In the genomic region with DNA sequence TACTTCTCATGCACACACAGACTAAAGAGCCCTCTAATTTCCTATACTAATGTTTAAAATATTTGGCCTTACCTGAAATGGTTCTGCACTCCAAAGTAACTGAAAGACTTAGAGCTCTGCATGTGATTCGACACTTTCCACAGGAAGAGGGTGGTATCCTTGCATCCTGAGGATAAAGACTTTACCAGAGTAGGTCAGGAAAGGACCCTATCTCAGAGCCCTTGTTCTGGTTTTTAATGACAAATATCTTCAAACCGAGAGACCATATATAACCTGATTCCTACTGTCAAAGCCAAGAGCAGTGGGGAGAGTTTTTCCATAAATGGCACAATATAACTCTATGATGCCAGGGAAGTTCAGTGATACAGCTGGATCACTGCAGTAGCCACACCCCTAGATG, we compare ENCODE assay signal across 13 cellular contexts. TPM values are rescaled to one million over a fixed set of nuclear protein-coding genes. Genes with fewer than 3 reads are reported as not detected.
A peak's percentile ranks its signal among the peaks of the same experiment; 100 is the strongest.
DNase-seq lines count a peak whose midpoint lies in the region; ATAC-seq, FAIRE-seq and TF ChIP-seq lines count a peak whose summit lies in the region.
"Had no signal": no experiment of that assay in that cellular context is flagged by ENCODE, and none has a peak within 500 bp of the region (broad histone marks: within the 10 kb centered on the region; RNA-seq: fewer than 3 reads in every experiment).

A gene with protein sequence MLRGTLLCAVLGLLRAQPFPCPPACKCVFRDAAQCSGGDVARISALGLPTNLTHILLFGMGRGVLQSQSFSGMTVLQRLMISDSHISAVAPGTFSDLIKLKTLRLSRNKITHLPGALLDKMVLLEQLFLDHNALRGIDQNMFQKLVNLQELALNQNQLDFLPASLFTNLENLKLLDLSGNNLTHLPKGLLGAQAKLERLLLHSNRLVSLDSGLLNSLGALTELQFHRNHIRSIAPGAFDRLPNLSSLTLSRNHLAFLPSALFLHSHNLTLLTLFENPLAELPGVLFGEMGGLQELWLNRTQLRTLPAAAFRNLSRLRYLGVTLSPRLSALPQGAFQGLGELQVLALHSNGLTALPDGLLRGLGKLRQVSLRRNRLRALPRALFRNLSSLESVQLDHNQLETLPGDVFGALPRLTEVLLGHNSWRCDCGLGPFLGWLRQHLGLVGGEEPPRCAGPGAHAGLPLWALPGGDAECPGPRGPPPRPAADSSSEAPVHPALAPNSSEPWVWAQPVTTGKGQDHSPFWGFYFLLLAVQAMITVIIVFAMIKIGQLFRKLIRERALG (minus strand): TSS at position 101 of the 400 bp plus-strand sequence. CDS start 984 bp downstream, outside the sequence.

- H3K27me3 ChIP-seq in DND-41 (ENCODE audit: insufficient read depth, low read length, poor library complexity) (peaks cover 5% of the 10 kb centered on the region), Panc1 (ENCODE audit: control insufficient read depth, insufficient read depth, low read length) (no peaks in the 10 kb centered on the region), H1 (replicated peaks in 1 of 4; ENCODE audit: control insufficient read depth in 3 of 4, extremely low read depth in 1 of 4, insufficient read depth in 3 of 4, low read length in 3 of 4) (peaks cover 16 to 35% (median 25%) of the 10 kb centered on the region in 4 experiments), HAP-1 (ENCODE audit: low read depth) (no peaks in the 10 kb centered on the region)
- H3K27me3 ChIP-seq: right lobe of liver, SJSA1 had no signal

- whole genome bisulfite sequencing in H1 (ENCODE audit: extremely low coverage in 1 of 2, insufficient coverage in 1 of 2, insufficient read length in 1 of 2, insufficient replicate concordance in 2 of 2, low coverage in 1 of 2, low lambda C conversion rate in 2 of 2, missing lambda C conversion rate in 1 of 2), 2 experiments: 80% methylated on average over 2 of the region's 2 CpGs; no CpG with 5 or more reads in 1 of the 2 experiments

- TF ChIP-seq RAD21 in H1 (IDR thresholded peaks at IDR 0.05 in 1 of 2, conservative IDR thresholded peaks at IDR 0.05 in 1 of 2; ENCODE audit: low read depth in 2 of 2, low read length in 2 of 2): no peak

- TF ChIP-seq CTCF in DND-41 (IDR thresholded peaks at IDR 0.05; ENCODE audit: borderline replicate concordance, extremely low read depth, low read length, poor library complexity, severe bottlenecking) (no peak), Panc1 (IDR thresholded peaks at IDR 0.05) (no peak), H1 (IDR thresholded peaks at IDR 0.05; ENCODE audit: control extremely low read depth in 1 of 3, insufficient read depth in 1 of 3, low read depth in 1 of 3, low read length in 3 of 3) (no peak), retinal pigment epithelial cell (conservative IDR thresholded peaks at IDR 0.05; ENCODE audit: low read depth, low read length) (no peak)

- H2BK5ac ChIP-seq in H1 (ENCODE audit: low read depth, low read length): no peak within 1 kb of the TSS

- H2BK12ac ChIP-seq in H1 (ENCODE audit: low read depth, low read length): peak within 1 kb of the TSS; percentile 80; the same call in 1 of the 2 replicates

- no peaks in the 10 kb centered on the region for H4K20me1 ChIP-seq in DND-41 (ENCODE audit: insufficient read depth, low read length)
- no peaks in the 10 kb centered on the region for H4K20me1 ChIP-seq in H1 (replicated peaks in 1 of 2; ENCODE audit: control insufficient read depth in 1 of 2, insufficient read depth in 2 of 2, low read length in 2 of 2)

- no peak for TF ChIP-seq EP300 in H1 (IDR thresholded peaks at IDR 0.05; ENCODE audit: borderline replicate concordance in 1 of 2, low read depth in 2 of 2, low read length in 2 of 2)

- no TSS peak for BruUV-seq in Panc1 (replicated peaks; lab: Mats Ljungman, UMichigan)

- no peak for TF ChIP-seq POLR2A in H1 (IDR thresholded peaks at IDR 0.05; ENCODE audit: control extremely low read depth in 1 of 2, low read depth in 2 of 2, low read length in 2 of 2)

- no peak for ATAC-seq in DND-41 (ENCODE audit: insufficient read depth, low read depth)
- 0 out of 2 replicates have a peak, but pooled peaks have one; percentile 11 for ATAC-seq in Panc1
- no peak for ATAC-seq in HG03045 (IDR thresholded peaks at IDR 0.05; ENCODE audit: unreplicated experiment)
- ATAC-seq in HG02885 (IDR thresholded peaks at IDR 0.05; ENCODE audit: poor library complexity, unreplicated experiment): no peak
- ATAC-seq: left cardiac atrium, right lobe of liver had no signal

- CTCF ChIA-PET in Panc1 (lab: Charles Lee) (interaction anchor here (0.9 kb wide), 1 partner anchor 60 kb away, joined by 4 read pairs; no protein-coding TSS in a partner anchor), H1 (lab: Charles Lee; ENCODE audit: partially characterized antibody) (interaction anchor here (1.2 to 6.7 kb wide), 6 partner anchors 9 to 176 kb away, joined by 3 to 122 read pairs (median 8); a partner anchor contains a TSS)

- FAIRE-seq in H1 (lab: Jason Lieb, UNC): no peak
- FAIRE-seq: HTR-8/SVneo had no signal

- H4K8ac ChIP-seq in H1 (ENCODE audit: extremely low read depth, insufficient read depth, low read length): no peak within 1 kb of the TSS

- H2AFZ ChIP-seq in DND-41 (ENCODE audit: low read depth, low read length) (0 out of 2 replicates have a peak within 1 kb of the TSS, but pooled peaks have one; percentile 51), H1 (ENCODE audit: low read length) (no peak within 1 kb of the TSS)

- DNase-seq in DND-41 (no peak), Panc1 (ENCODE audit: low read depth, low spot score) (no peak), H1 (ENCODE audit: low read depth in 1 of 2, low spot score in 2 of 2) (no peak), retinal pigment epithelial cell (ENCODE audit: low read depth) (no peak), HAP-1 (ENCODE audit: low spot score in 2 of 2) (no peak), NCI-H510A (lab: John Stamatoyannopoulos, UW) (no peak)
- DNase-seq: left cardiac atrium, NCI-H2171 treated with DMSO at 0.1 percent for 48 hours, right lobe of liver had no signal

- H3K23me2 ChIP-seq in H1 (ENCODE audit: low read depth, low read length): peaks cover 3% of the 10 kb centered on the region

- no peak within 1 kb of the TSS for H3K14ac ChIP-seq in H1 (ENCODE audit: insufficient read length)

- no peak within 1 kb of the TSS for H3K56ac ChIP-seq in H1 (replicated peaks; ENCODE audit: insufficient read length, low read depth, low read length)

- H3K79me2 ChIP-seq in DND-41 (ENCODE audit: insufficient read depth, low read length): no peaks in the 10 kb centered on the region
- no peaks in the 10 kb centered on the region for H3K79me2 ChIP-seq in H1 (ENCODE audit: control insufficient read depth in 1 of 2, insufficient read depth in 2 of 2, low read length in 2 of 2)

- H3K4me2 ChIP-seq in DND-41 (ENCODE audit: insufficient read depth, low read length): peak within 1 kb of the TSS; percentile 67
- peak within 1 kb of the TSS; percentile 64 to 80; a peak in 3 of 4 replicates for H3K4me2 ChIP-seq in H1 (ENCODE audit: insufficient read depth in 1 of 2, low read depth in 2 of 2, low read length in 2 of 2)

- in situ Hi-C loops in Panc1 (cut with HindIII; ENCODE audit: low pct_unique_long_range_greater_than_20kb, low sequenced_read_pairs): no loop called here
- in situ Hi-C loops in HAP-1 (cut with MboI; ENCODE audit: low sequenced_read_pairs): no loop called here

- H4K91ac ChIP-seq in H1 (replicated peaks; ENCODE audit: insufficient read length, low read length): no peak within 1 kb of the TSS

- POLR2A ChIA-PET in Panc1 (lab: Charles Lee) (interaction anchor here (0.6 kb wide), 1 partner anchor 39 kb away, joined by 6 read pairs; no protein-coding TSS in a partner anchor), H1 (lab: Charles Lee; ENCODE audit: partially characterized antibody) (interaction anchor here (2.0 kb wide), 1 partner anchor 8 kb away, joined by 5 read pairs; no protein-coding TSS in a partner anchor)

- H2BK15ac ChIP-seq in H1 (ENCODE audit: low read length): no peak within 1 kb of the TSS

- no peak within 1 kb of the TSS for H2AK5ac ChIP-seq in H1 (ENCODE audit: low read depth, low read length)

- H3K9me3 ChIP-seq in DND-41 (ENCODE audit: insufficient read depth, low read length, severe bottlenecking) (peaks cover 3% of the 10 kb centered on the region), Panc1 (ENCODE audit: control insufficient read depth, insufficient read depth, low read depth, low read length) (no peaks in the 10 kb centered on the region), H1 (ENCODE audit: insufficient read depth in 2 of 2, low read depth in 1 of 2, low read length in 1 of 2) (peaks cover 0 to 4% of the 10 kb centered on the region in 2 experiments; a peak in 1 of 4 replicates), HAP-1 (no peaks in the 10 kb centered on the region)
- H3K9me3 ChIP-seq: right lobe of liver, SJSA1 had no signal

- no peaks in the 10 kb centered on the region for H3K79me1 ChIP-seq in H1 (ENCODE audit: low read depth, low read length)

- no peak within 1 kb of the TSS for H3K18ac ChIP-seq in H1 (ENCODE audit: extremely low read depth, low read length)

- H3K4ac ChIP-seq in H1 (replicated peaks; ENCODE audit: insufficient read length, low read depth, low read length): no peak within 1 kb of the TSS

- H3K9ac ChIP-seq in DND-41 (ENCODE audit: low read depth, low read length): peak within 1 kb of the TSS; percentile 30; the same call in 1 of the 2 replicates
- H3K9ac ChIP-seq in H1 (replicated peaks in 1 of 4; ENCODE audit: extremely low read depth in 1 of 4, low read depth in 3 of 4, low read length in 3 of 4): no peak within 1 kb of the TSS

- H3K4me1 ChIP-seq in DND-41 (ENCODE audit: insufficient read depth, low read length) (peaks cover 58% of the 10 kb centered on the region), Panc1 (ENCODE audit: control insufficient read depth, insufficient read depth, low read length) (no peaks in the 10 kb centered on the region), H1 (replicated peaks in 1 of 4; ENCODE audit: control insufficient read depth in 3 of 4, insufficient read depth in 4 of 4, low read length in 3 of 4) (peaks cover 0 to 11% (median 5%) of the 10 kb centered on the region in 4 experiments; a peak in 5 of 7 replicates), HAP-1 (peaks cover 8% of the 10 kb centered on the region)

- H3K27ac ChIP-seq in DND-41 (ENCODE audit: low read length) (peak within 1 kb of the TSS; percentile 78; the same call in 1 of the 2 replicates), Panc1 (ENCODE audit: low read length) (no peak within 1 kb of the TSS), H1 (ENCODE audit: low read depth, low read length) (no peak within 1 kb of the TSS)
- H3K27ac ChIP-seq: SJSA1 had no signal

- H2BK120ac ChIP-seq in H1 (replicated peaks; ENCODE audit: low read depth, low read length): no peak within 1 kb of the TSS

- H3K36me3 ChIP-seq in DND-41 (ENCODE audit: insufficient read depth, low read length): peaks cover 7% of the 10 kb centered on the region; the same call in 1 of the 2 replicates
- H3K36me3 ChIP-seq in Panc1 (ENCODE audit: control insufficient read depth, insufficient read depth, low read length): peaks cover 6% of the 10 kb centered on the region
- no peaks in the 10 kb centered on the region for H3K36me3 ChIP-seq in H1 (ENCODE audit: control insufficient read depth in 2 of 4, insufficient read depth in 4 of 4, low read length in 3 of 4)
- 0 out of 2 replicates have a peak, but pooled peaks cover 3% of the 10 kb centered on the region for H3K36me3 ChIP-seq in HAP-1 (replicated peaks)
- H3K36me3 ChIP-seq: right lobe of liver had no signal

- peak within 1 kb of the TSS in 1 of 2 experiments; percentile 50; a peak in 2 of 4 replicates for H3K4me3 ChIP-seq in DND-41 (ENCODE audit: low read depth in 1 of 2, low read length in 2 of 2)
- H3K4me3 ChIP-seq in Panc1 (ENCODE audit: low read depth in 2 of 2, low read length in 2 of 2): no peak within 1 kb of the TSS
- peak within 1 kb of the TSS; percentile 1 to 57 (median 48); a peak in 5 of 8 replicates for H3K4me3 ChIP-seq in H1 (ENCODE audit: extremely low read depth in 1 of 4, insufficient read depth in 2 of 4, low read depth in 3 of 4, low read length in 4 of 4)
- peak within 1 kb of the TSS; percentile 7 for H3K4me3 ChIP-seq in retinal pigment epithelial cell (ENCODE audit: low read length)
- H3K4me3 ChIP-seq in HAP-1: no peak within 1 kb of the TSS
- H3K4me3 ChIP-seq: SJSA1 had no signal

- H4K5ac ChIP-seq in H1 (ENCODE audit: insufficient read length, low read depth, low read length): no peak within 1 kb of the TSS

- H3K23ac ChIP-seq in H1 (ENCODE audit: insufficient read length): no peak within 1 kb of the TSS

- 0 out of 2 replicates have a peak within 1 kb of the TSS, but pooled peaks have one; percentile 18 for H2BK20ac ChIP-seq in H1 (ENCODE audit: low read length)

- intact Hi-C loops in Panc1 (cut with micrococcal nuclease; ENCODE audit: unreplicated experiment): no loop called here

RNA-seq across cellular contexts. Expression of the gene that starts here (rescaled TPM):
- 0.05 TPM for total RNA-seq in Panc1 (2021; ENCODE audit: unreplicated experiment)
- polyA plus RNA-seq in Panc1 (2012; ENCODE audit: insufficient read length): not detected
- 0.10 and 0.13 TPM in 2 replicates for total RNA-seq in H1 (2021; fragmentation: NEBNext Ultra II Directional; extraction: Animal tissue kit (Norgen Biotek cat#: 25700))
- polyA plus RNA-seq in H1 (2011; rRNA removed): 0.05 and 0.14 TPM in 2 replicates
- 0.05 TPM for polyA plus RNA-seq in H1 (2011; cell fraction: cytosol; rRNA removed)
- polyA plus RNA-seq in H1 (2011; cell fraction: nucleus; rRNA removed): 0.06 TPM
- 0.05 to 0.10 TPM (median 0.07 TPM) in 3 of 4 replicates, not detected in the other for polyA plus RNA-seq in H1 (2012, experiment 1 of 2)
- polyA plus RNA-seq in H1 (2012, experiment 2 of 2): 0.09 TPM
- 0.04 TPM for polyA plus RNA-seq in H1 (2013, experiment 1 of 2)
- polyA plus RNA-seq in H1 (2013, experiment 2 of 2): 0.02 TPM
- polyA minus RNA-seq in H1 (2011; rRNA and poly(A)+ RNA removed): 0.07 and 0.13 TPM in 2 replicates
- not detected for polyA minus RNA-seq in H1 (2011; cell fraction: cytosol; rRNA and poly(A)+ RNA removed)
- 0.20 TPM for polyA minus RNA-seq in H1 (2011; cell fraction: nucleus; rRNA and poly(A)+ RNA removed)
- total RNA-seq: SJSA1 had no signal

Comparison
In these comparisons a context has a peak if more than half of its experiments do, and no peak if none do; other contexts are left out.
1. Peak in ATAC-seq in Panc1; RNA of the gene not detected or under 1 TPM.
2. H3K4me3 ChIP-seq: peak in H1 (4 of 4) and retinal pigment epithelial cell (single experiment); none in Panc1 (0 of 2) and HAP-1 (single experiment).